27 cellular contexts compared by ENCODE assay signal in the genomic region with DNA sequence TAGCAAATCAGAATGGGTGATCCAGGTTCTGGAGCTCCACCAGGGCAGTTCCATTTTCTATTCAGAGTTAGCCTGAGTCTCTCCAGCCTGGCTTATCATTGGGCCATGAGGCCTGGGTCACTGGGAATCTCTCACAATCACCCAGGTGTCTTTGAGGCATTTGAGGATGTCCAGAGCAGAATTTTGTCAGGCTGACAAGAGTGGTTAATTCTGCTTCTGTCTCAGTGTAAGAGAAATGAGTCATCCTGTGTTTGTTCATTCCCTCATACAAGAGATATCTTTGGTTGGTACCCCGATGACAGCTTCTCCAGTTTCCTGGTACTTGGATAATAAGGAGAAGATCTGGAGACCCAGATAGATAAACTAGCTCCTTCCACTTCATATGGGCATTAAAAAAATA. TPM values are rescaled to one million over a fixed set of nuclear protein-coding genes. Genes with fewer than 3 reads are reported as not detected.
A peak's percentile ranks its signal among the peaks of the same experiment; 100 is the strongest.
DNase-seq lines count a peak whose midpoint lies in the region; ATAC-seq, FAIRE-seq and TF ChIP-seq lines count a peak whose summit lies in the region.
"Had no signal": no experiment of that assay in that cellular context is flagged by ENCODE, and none has a peak within 500 bp of the region (broad histone marks: within the 10 kb centered on the region; RNA-seq: fewer than 3 reads in every experiment).

No MANE protein-coding gene starts in this region.

- no TSS peak for BruUV-seq in mammary epithelial cell (replicated peaks; lab: Mats Ljungman, UMichigan)

- peak; percentile 14 for DNase-seq in mammary epithelial cell
- DNase-seq in breast epithelium (ENCODE audit: low spot score in 2 of 2) = no peak
- DNase-seq in astrocyte of the hippocampus (ENCODE audit: low read depth, low spot score) = peak; percentile 15
- DNase-seq in uterus = peak in 1 of 2 donors; percentile 40
- no peak for DNase-seq in spleen
- no peak for DNase-seq in activated CD4-positive, alpha-beta memory T cell treated with anti-CD3 and anti-CD28 coated beads, Interleukin-2, amount 10 ng/mL, durations not matched to agents 7 days and 5 days
- no peak for DNase-seq in upper lobe of left lung
- DNase-seq: 8988T; activated CD4-positive, alpha-beta T cell treated with anti-CD3 and anti-CD28 coated beads, Interleukin-2, amount 50 U/mL, for 1 hour; activated CD8-positive, alpha-beta memory T cell treated with anti-CD3 and anti-CD28 coated beads, Interleukin-2, amount 50 U/mL, for 48 hours; activated effector memory CD4-positive, alpha-beta T cell treated with Interleukin-2 at 50 U/mL for 16 hours; activated naive CD8-positive, alpha-beta T cell treated with anti-CD3 and anti-CD28 coated beads, Interleukin-2, amount 50 U/mL, for 24 hours; caudate nucleus; CD8-positive, alpha-beta T cell; DMS153; heart right ventricle; NCI-H1694; NCI-H2171 treated with DMSO at 0.1 percent for 48 hours; NCI-H69; RPMI8226; stimulated activated naive CD8-positive, alpha-beta T cell treated with anti-CD3 and anti-CD28 coated beads, Interleukin-15, amount 100 ng/mL, for 72 hours; tibial artery; WERI-Rb-1 had no signal

- POLR2A ChIA-PET in activated CD4-positive, alpha-beta memory T cell treated with anti-CD3 and anti-CD28 coated beads, Interleukin-2, amount 10 ng/mL, durations not matched to agents 7 days and 5 days (lab: Charles Lee) = interaction anchor here (0.9 to 1.4 kb wide), 2 partner anchors 46 to 350 kb away, joined by 3 read pairs; a partner anchor contains a TSS

- H3K4me3 Mint-ChIP-seq in activated CD4-positive, alpha-beta memory T cell treated with anti-CD3 and anti-CD28 coated beads, Interleukin-2, amount 10 ng/mL, durations not matched to agents 7 days and 5 days = no peak overlapping the region
- H3K4me3 Mint-ChIP-seq: activated naive CD8-positive, alpha-beta T cell treated with anti-CD3 and anti-CD28 coated beads, Interleukin-2, amount 50 U/mL, for 24 hours; CD8-positive, alpha-beta T cell; IgD-negative memory B cell; stimulated activated naive CD8-positive, alpha-beta T cell treated with anti-CD3 and anti-CD28 coated beads, Interleukin-15, amount 100 ng/mL, for 72 hours had no signal

- H3K27me3 ChIP-seq in mammary epithelial cell (ENCODE audit: insufficient read depth, low read length) (no peaks in the 10 kb centered on the region), breast epithelium (no peaks in the 10 kb centered on the region), uterus (no peaks in the 10 kb centered on the region), spleen (replicated peaks in 1 of 7) (no peaks in the 10 kb centered on the region), upper lobe of left lung (no peaks in the 10 kb centered on the region)
- H3K27me3 ChIP-seq: heart right ventricle, tibial artery had no signal

- intact Hi-C loops in mammary epithelial cell (cut with micrococcal nuclease) = no loop called here
- intact Hi-C loops in breast epithelium (cut with DNase I; ENCODE audit: low total_unique reads) = no loop called here
- intact Hi-C loops in uterus (cut with DNase I; ENCODE audit: low total_unique reads) = no loop called here
- intact Hi-C loops in spleen (cut with DNase I; ENCODE audit: low total_unique reads) = no loop called here

- TF ChIP-seq POLR2A in breast epithelium (IDR thresholded peaks at IDR 0.05) = no peak
- TF ChIP-seq POLR2A in uterus (IDR thresholded peaks at IDR 0.05) = no peak
- no peak for TF ChIP-seq POLR2A in spleen (IDR thresholded peaks at IDR 0.05)
- no peak for TF ChIP-seq POLR2A in upper lobe of left lung (IDR thresholded peaks at IDR 0.05)

- H3K4me1 ChIP-seq in mammary epithelial cell (ENCODE audit: insufficient read depth, low read length) = no peaks in the 10 kb centered on the region
- no peaks in the 10 kb centered on the region for H3K4me1 ChIP-seq in breast epithelium
- H3K4me1 ChIP-seq in uterus = no peaks in the 10 kb centered on the region
- no peaks in the 10 kb centered on the region for H3K4me1 ChIP-seq in spleen
- H3K4me1 ChIP-seq in upper lobe of left lung = no peaks in the 10 kb centered on the region
- H3K4me1 ChIP-seq: heart right ventricle, tibial artery had no signal

- H3K27ac Mint-ChIP-seq in activated CD4-positive, alpha-beta memory T cell treated with anti-CD3 and anti-CD28 coated beads, Interleukin-2, amount 10 ng/mL, durations not matched to agents 7 days and 5 days = no peak overlapping the region
- H3K27ac Mint-ChIP-seq: activated naive CD8-positive, alpha-beta T cell treated with anti-CD3 and anti-CD28 coated beads, Interleukin-2, amount 50 U/mL, for 24 hours; CD8-positive, alpha-beta T cell; IgD-negative memory B cell; stimulated activated naive CD8-positive, alpha-beta T cell treated with anti-CD3 and anti-CD28 coated beads, Interleukin-15, amount 100 ng/mL, for 72 hours had no signal

- peaks cover 51% of the 10 kb centered on the region for H3K9me3 Mint-ChIP-seq in activated CD4-positive, alpha-beta memory T cell treated with anti-CD3 and anti-CD28 coated beads, Interleukin-2, amount 10 ng/mL, durations not matched to agents 7 days and 5 days
- H3K9me3 Mint-ChIP-seq: CD8-positive, alpha-beta T cell; IgD-negative memory B cell; stimulated activated naive CD8-positive, alpha-beta T cell treated with anti-CD3 and anti-CD28 coated beads, Interleukin-15, amount 100 ng/mL, for 72 hours had no signal

- H3K79me2 ChIP-seq in mammary epithelial cell (ENCODE audit: insufficient read depth, low read length) = no peaks in the 10 kb centered on the region

- H3K27ac ChIP-seq in mammary epithelial cell (ENCODE audit: insufficient read depth, low read depth, low read length) (no peak overlapping the region), breast epithelium (no peak overlapping the region), uterus (peak overlapping the region; percentile 2 to 34), spleen (no peak overlapping the region), upper lobe of left lung (no peak overlapping the region)
- H3K27ac ChIP-seq: heart right ventricle, HL-60, tibial artery, WERI-Rb-1 had no signal

- 80% methylated on average over 1 of the region's 1 CpG for WGBS in mammary epithelial cell (ENCODE audit: low coverage, missing lambda C conversion rate)
- WGBS in spleen, 5 donors = 79 to 100% (median 91%) methylated on average over 1 of the region's 1 CpG
- 75 to 86% methylated on average over 1 of the region's 1 CpG for WGBS in upper lobe of left lung, 2 donors

- no peak overlapping the region for H2AFZ ChIP-seq in mammary epithelial cell (ENCODE audit: low read depth, low read length)

- dilution Hi-C loops in mammary epithelial cell (cut with HindIII; ENCODE audit: low sequenced_read_pairs) = no loop called here

- no peak overlapping the region for H3K4me2 ChIP-seq in mammary epithelial cell (ENCODE audit: insufficient read depth, low read depth, low read length)

- peak; percentile 13 for FAIRE-seq in islet of Langerhans (lab: Jason Lieb, UNC)
- FAIRE-seq: GM12878 had no signal

- peaks cover 85% of the 10 kb centered on the region for H3K36me3 Mint-ChIP-seq in activated CD4-positive, alpha-beta memory T cell treated with anti-CD3 and anti-CD28 coated beads, Interleukin-2, amount 10 ng/mL, durations not matched to agents 7 days and 5 days (ENCODE audit: low read depth)

- H3K9me3 ChIP-seq in mammary epithelial cell (replicated peaks; ENCODE audit: insufficient read depth, low read length) (peaks cover 3% of the 10 kb centered on the region), breast epithelium (no peaks in the 10 kb centered on the region), uterus (no peaks in the 10 kb centered on the region), spleen (peaks cover 0 to 57% (median 9%) of the 10 kb centered on the region in 8 donors), upper lobe of left lung (peaks cover 0 to 8% (median 0%) of the 10 kb centered on the region in 4 donors)
- H3K9me3 ChIP-seq: tibial artery had no signal

- in situ Hi-C loops in mammary epithelial cell (cut with MboI; ENCODE audit: low sequenced_read_pairs in 2 of 2) = no loop called here

- no peak overlapping the region for H3K4me3 ChIP-seq in mammary epithelial cell (replicated peaks in 1 of 3; ENCODE audit: insufficient read depth in 1 of 3, low read depth in 2 of 3, low read length in 3 of 3)
- H3K4me3 ChIP-seq in breast epithelium = no peak overlapping the region
- H3K4me3 ChIP-seq in uterus = no peak overlapping the region
- no peak overlapping the region for H3K4me3 ChIP-seq in spleen
- no peak overlapping the region for H3K4me3 ChIP-seq in upper lobe of left lung
- H3K4me3 ChIP-seq: GM12878, heart right ventricle, tibial artery had no signal

- no peak for TF ChIP-seq EP300 in upper lobe of left lung (IDR thresholded peaks at IDR 0.05)

- H3K36me3 ChIP-seq in mammary epithelial cell (ENCODE audit: insufficient read depth, low read length) = no peaks in the 10 kb centered on the region
- no peaks in the 10 kb centered on the region for H3K36me3 ChIP-seq in breast epithelium
- no peaks in the 10 kb centered on the region for H3K36me3 ChIP-seq in uterus
- H3K36me3 ChIP-seq in spleen = peaks cover 0 to 32% (median 2%) of the 10 kb centered on the region in 6 donors
- H3K36me3 ChIP-seq in upper lobe of left lung = no peaks in the 10 kb centered on the region
- H3K36me3 ChIP-seq: tibial artery had no signal

- no peak for TF ChIP-seq CTCF in mammary epithelial cell (conservative IDR thresholded peaks at IDR 0.05 in 1 of 2, IDR thresholded peaks at IDR 0.05 in 1 of 2; ENCODE audit: extremely low read depth in 1 of 2, insufficient read depth in 1 of 2, low read depth in 1 of 2, low read length in 2 of 2)
- no peak for TF ChIP-seq CTCF in breast epithelium (IDR thresholded peaks at IDR 0.05)
- TF ChIP-seq CTCF in uterus (IDR thresholded peaks at IDR 0.05) = no peak
- no peak for TF ChIP-seq CTCF in spleen (IDR thresholded peaks at IDR 0.05 in 8 of 11, conservative IDR thresholded peaks at IDR 0.05 in 3 of 11)
- TF ChIP-seq CTCF in upper lobe of left lung (IDR thresholded peaks at IDR 0.05) = no peak

- no peak overlapping the region for H3K9ac ChIP-seq in mammary epithelial cell (ENCODE audit: insufficient read depth, low read length)

- H4K20me1 ChIP-seq in mammary epithelial cell (ENCODE audit: insufficient read depth, low read length) = no peaks in the 10 kb centered on the region

- H3K27me3 Mint-ChIP-seq in activated CD4-positive, alpha-beta memory T cell treated with anti-CD3 and anti-CD28 coated beads, Interleukin-2, amount 10 ng/mL, durations not matched to agents 7 days and 5 days = no peaks in the 10 kb centered on the region
- H3K27me3 Mint-ChIP-seq: activated naive CD8-positive, alpha-beta T cell treated with anti-CD3 and anti-CD28 coated beads, Interleukin-2, amount 50 U/mL, for 24 hours; IgD-negative memory B cell; stimulated activated naive CD8-positive, alpha-beta T cell treated with anti-CD3 and anti-CD28 coated beads, Interleukin-15, amount 100 ng/mL, for 72 hours had no signal

- CTCF ChIA-PET in mammary epithelial cell (lab: Charles Lee; ENCODE audit: low non-redundant PET) = interaction anchor here (0.8 kb wide), 1 partner anchor 10 kb away, joined by 9 read pairs; no protein-coding TSS in a partner anchor
- CTCF ChIA-PET in activated CD4-positive, alpha-beta memory T cell treated with anti-CD3 and anti-CD28 coated beads, Interleukin-2, amount 10 ng/mL, durations not matched to agents 7 days and 5 days (lab: Charles Lee) = no interaction called here

- H3K4me1 Mint-ChIP-seq in activated CD4-positive, alpha-beta memory T cell treated with anti-CD3 and anti-CD28 coated beads, Interleukin-2, amount 10 ng/mL, durations not matched to agents 7 days and 5 days = no peaks in the 10 kb centered on the region

- no peak for ATAC-seq in upper lobe of left lung (ENCODE audit: low FRiP score in 2 of 2)
- ATAC-seq: activated naive CD8-positive, alpha-beta T cell treated with anti-CD3 and anti-CD28 coated beads, Interleukin-2, amount 50 U/mL, for 24 hours; CD8-positive, alpha-beta T cell; GM12878; heart right ventricle; stimulated activated naive CD8-positive, alpha-beta T cell treated with anti-CD3 and anti-CD28 coated beads, Interleukin-15, amount 100 ng/mL, for 72 hours had no signal

RNA-seq across cellular contexts. Expression of a gene that starts 10.4 kb away (rescaled TPM):
- total RNA-seq in mammary epithelial cell (10 to 100 TPM in 1 of 2 donors, 1 to 10 TPM in 1; 6.4 to 16.8 TPM), breast epithelium (10 to 100 TPM in 1 of 3 donors, 1 to 10 TPM in 2; 5.8 to 19.0 (median 9.8) TPM), uterus (10 to 100 TPM in 1 of 4 donors, 1 to 10 TPM in 2, under 1 TPM in 1; 0.29 to 29.6 (median 8.6) TPM), spleen (10 to 100 TPM in 3 of 7 donors, 1 to 10 TPM in 4; 4.7 to 21.7 (median 7.9) TPM), upper lobe of left lung (1 to 10 TPM; 2.9 to 7.3 (median 3.9) TPM)
- polyA plus RNA-seq in mammary epithelial cell (1.4 TPM), spleen (1 to 10 TPM; 2.3 to 4.2 (median 4.1) TPM)
- polyA minus RNA-seq in mammary epithelial cell = not detected
- total RNA-seq in activated CD4-positive, alpha-beta memory T cell treated with anti-CD3 and anti-CD28 coated beads, Interleukin-2, amount 10 ng/mL, durations not matched to agents 7 days and 5 days = 10 to 100 TPM; 11.4 to 11.7 TPM

RNA-seq across cellular contexts. Expression of a gene that starts 45.5 kb away (rescaled TPM):
- total RNA-seq in mammary epithelial cell = 10 to 100 TPM in 1 of 2 donors, 1 to 10 TPM in 1; 5.6 to 11.5 TPM
- polyA plus RNA-seq in mammary epithelial cell = 0.88 TPM
- 0.67 TPM for polyA minus RNA-seq in mammary epithelial cell
- total RNA-seq in breast epithelium = 10 to 100 TPM in 2 of 3 donors, 1 to 10 TPM in 1; 6.4 to 25.6 (median 12.8) TPM
- total RNA-seq in uterus = 10 to 100 TPM; 10.1 to 24.7 (median 19.0) TPM
- total RNA-seq in spleen = 10 to 100 TPM in 6 of 7 donors, 1 to 10 TPM in 1; 9.8 to 34.8 (median 17.1) TPM
- 1 to 10 TPM; 4.0 to 6.8 (median 5.9) TPM for polyA plus RNA-seq in spleen
- total RNA-seq in activated CD4-positive, alpha-beta memory T cell treated with anti-CD3 and anti-CD28 coated beads, Interleukin-2, amount 10 ng/mL, durations not matched to agents 7 days and 5 days = 10 to 100 TPM; 12.9 to 14.7 TPM
- total RNA-seq in upper lobe of left lung = 10 to 100 TPM in 2 of 6 donors, 1 to 10 TPM in 4; 5.0 to 15.8 (median 7.9) TPM

Comparison
In these comparisons a context has a peak if more than half of its experiments do, and no peak if none do; other contexts are left out.
1. DNase-seq: peak in mammary epithelial cell (single experiment) and astrocyte of the hippocampus (single experiment); none in breast epithelium (0 of 2), spleen (single experiment), activated CD4-positive, alpha-beta memory T cell treated with anti-CD3 and anti-CD28 coated beads, Interleukin-2, amount 10 ng/mL, durations not matched to agents 7 days and 5 days (single experiment) and upper lobe of left lung (0 of 2).
2. H3K27ac ChIP-seq: peak in uterus (2 of 2); none in mammary epithelial cell (single experiment), breast epithelium (0 of 2), spleen (0 of 8) and upper lobe of left lung (0 of 4).